Comparison of ENCODE assay signal across 19 cellular contexts in the genomic region with DNA sequence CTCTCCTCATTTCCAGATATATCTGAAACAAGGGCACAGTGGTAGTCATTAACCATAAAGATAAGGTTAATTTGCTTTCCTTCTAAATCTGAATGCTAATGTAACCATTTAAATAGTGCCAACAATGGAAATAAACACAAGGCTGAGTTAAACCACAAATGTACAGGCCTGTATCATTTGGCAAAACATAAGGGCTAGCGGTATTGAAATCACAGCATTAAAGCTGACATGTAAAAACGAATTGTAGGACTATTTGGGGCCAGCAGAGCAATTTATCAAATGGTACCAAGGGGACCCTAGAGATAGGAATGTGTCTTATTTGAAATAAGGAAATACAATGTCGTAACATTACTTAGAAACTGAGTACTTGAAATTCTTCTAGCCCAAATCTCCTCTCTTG.
A peak's percentile ranks its signal among the peaks of the same experiment; 100 is the strongest.
DNase-seq lines count a peak whose midpoint lies in the region; TF ChIP-seq lines count a peak whose summit lies in the region.
"Had no signal": no experiment of that assay in that cellular context is flagged by ENCODE, and none has a peak within 500 bp of the region (broad histone marks: within the 10 kb centered on the region; RNA-seq: fewer than 3 reads in every experiment).

No MANE protein-coding gene starts in this region.

- H2AFZ ChIP-seq in fibroblast of lung (ENCODE audit: low read length) = no peak overlapping the region
- H2AFZ ChIP-seq: GM23338 had no signal

- H3K27me3 ChIP-seq in fibroblast of lung (ENCODE audit: control insufficient read depth, insufficient read depth, low read length) = no peaks in the 10 kb centered on the region
- H3K27me3 ChIP-seq: BLaER1 had no signal

- peak overlapping the region; percentile 39 to 81 (median 70) for H3K27ac Mint-ChIP-seq in nephron
- H3K27ac Mint-ChIP-seq: B cell; CD4-positive, CD25-positive, alpha-beta regulatory T cell; CD8-positive, alpha-beta T cell; GM23338; H9; HFFc6 had no signal

- H3K4me1 ChIP-seq in HEK293 (ENCODE audit: control insufficient read depth, insufficient read depth, low read length) (peaks cover 6% of the 10 kb centered on the region; the same call in 1 of the 2 replicates), fibroblast of lung (ENCODE audit: control insufficient read depth, extremely low read depth, insufficient read depth, low read length) (no peaks in the 10 kb centered on the region)
- H3K4me1 ChIP-seq: BLaER1 had no signal

- no peak overlapping the region for H3K4me3 Mint-ChIP-seq in nephron
- H3K4me3 Mint-ChIP-seq: B cell; CD8-positive, alpha-beta T cell; GM23338; H9; HFFc6 had no signal

- POLR2A ChIA-PET in HEK293 (lab: Yijun Ruan, JAX) = no interaction called here

- no peak overlapping the region for H3K4me2 ChIP-seq in fibroblast of lung (ENCODE audit: extremely low read depth, insufficient read depth, low read length)
- H3K4me2 ChIP-seq: BLaER1, GM23338 had no signal

- peaks cover 20% of the 10 kb centered on the region for H3K4me1 Mint-ChIP-seq in nephron
- H3K4me1 Mint-ChIP-seq: B cell; CD4-positive, CD25-positive, alpha-beta regulatory T cell had no signal

- no peaks in the 10 kb centered on the region for H3K36me3 ChIP-seq in HEK293 (ENCODE audit: control insufficient read depth in 2 of 2, insufficient read depth in 1 of 2, low read length in 2 of 2)
- no peaks in the 10 kb centered on the region for H3K36me3 ChIP-seq in fibroblast of lung (ENCODE audit: control insufficient read depth, insufficient read depth, low read length)
- H3K36me3 ChIP-seq: BLaER1 had no signal

- H3K27ac ChIP-seq in HEK293 (ENCODE audit: extremely low read depth, low read depth, low read length) (peak overlapping the region; percentile 8; the same call in 1 of the 2 replicates), fibroblast of lung (ENCODE audit: insufficient read depth, low read length) (no peak overlapping the region)
- H3K27ac ChIP-seq: 22Rv1, BLaER1, C4-2B had no signal

- CTCF ChIA-PET in HEK293 (lab: Yijun Ruan, JAX) = interaction anchor here (0.5 kb wide), 1 partner anchor 172 kb away, joined by 3 read pairs; no protein-coding TSS in a partner anchor

- H3K36me3 Mint-ChIP-seq in nephron (ENCODE audit: low read depth) = no peaks in the 10 kb centered on the region
- H3K36me3 Mint-ChIP-seq: CD4-positive, CD25-positive, alpha-beta regulatory T cell; CD8-positive, alpha-beta T cell had no signal

- no peak overlapping the region for H3K4me3 ChIP-seq in HEK293 (ENCODE audit: low read depth, low read length)
- H3K4me3 ChIP-seq in fibroblast of lung (replicated peaks in 1 of 4; ENCODE audit: control extremely low read depth in 1 of 4, insufficient read depth in 1 of 4, low read depth in 3 of 4, low read length in 4 of 4) = no peak overlapping the region
- H3K4me3 ChIP-seq: BLaER1, GM23338 had no signal

- no peaks in the 10 kb centered on the region for H3K27me3 Mint-ChIP-seq in nephron (ENCODE audit: low read depth)
- H3K27me3 Mint-ChIP-seq: B cell; CD4-positive, CD25-positive, alpha-beta regulatory T cell had no signal

- no peak for TF ChIP-seq CTCF in HEK293 (tag by site-specific recombination; IDR thresholded peaks at IDR 0.05)
- no peak for TF ChIP-seq CTCF in fibroblast of lung (conservative IDR thresholded peaks at IDR 0.05 in 1 of 2, IDR thresholded peaks at IDR 0.05 in 1 of 2; ENCODE audit: low read depth in 1 of 2, low read length in 2 of 2)
- TF ChIP-seq CTCF in nephron (IDR thresholded peaks at IDR 0.05; ENCODE audit: unreplicated experiment in 3 of 3) = no peak

- no peaks in the 10 kb centered on the region for H3K79me2 ChIP-seq in fibroblast of lung (ENCODE audit: control insufficient read depth, insufficient read depth, low read length)

- H3K9me3 ChIP-seq in HEK293 (ENCODE audit: control insufficient read depth, insufficient read depth, low read depth, low read length) (no peaks in the 10 kb centered on the region), fibroblast of lung (ENCODE audit: control insufficient read depth, insufficient read depth, low read depth, low read length) (no peaks in the 10 kb centered on the region)

- no peak overlapping the region for H3K9ac ChIP-seq in fibroblast of lung (ENCODE audit: insufficient read depth, low read length)
- H3K9ac ChIP-seq: BLaER1 had no signal

- peak; percentile 12 to 76 for DNase-seq in fibroblast of lung (ENCODE audit: low read depth in 2 of 2)
- no peak for DNase-seq in NCI-H345 treated with DMSO at 0.1 percent for 48 hours (lab: John Stamatoyannopoulos, UW; ENCODE audit: unreplicated experiment)
- no peak for DNase-seq in stimulated activated CD4-positive, alpha-beta T cell treated with anti-CD3 and anti-CD28 coated beads, Interleukin-4, amount 100 ng/mL, for 24 hours
- no peak for DNase-seq in kidney glomerular epithelial cell (lab: John Stamatoyannopoulos, UW)
- DNase-seq: CD4-positive, CD25-positive, alpha-beta regulatory T cell; CD8-positive, alpha-beta T cell; DMS 273 treated with DMSO at 0.1 percent for 48 hours; DMS79; EL; GDM1; H9; HFFc6 had no signal

- H3K9me3 Mint-ChIP-seq in nephron = peaks cover 4% of the 10 kb centered on the region
- H3K9me3 Mint-ChIP-seq: CD8-positive, alpha-beta T cell; HFFc6 had no signal

- no peaks in the 10 kb centered on the region for H4K20me1 ChIP-seq in fibroblast of lung (ENCODE audit: control insufficient read depth, extremely low read depth, insufficient read depth, low read length)
- H4K20me1 ChIP-seq: BLaER1 had no signal

TF ChIP-seq in HEK293, 187 proteins besides CTCF, POLR2A, EP300 and RAD21:
- TF ChIP-seq ZEB2 (tag by site-specific recombination; IDR thresholded peaks at IDR 0.05) (no peak), REPIN1 (tag by site-specific recombination; IDR thresholded peaks at IDR 0.05; ENCODE audit: low read depth) (no peak), GLI2 (tag by site-specific recombination; IDR thresholded peaks at IDR 0.05; ENCODE audit: borderline replicate concordance, low read depth) (no peak), FEZF1 (tag by site-specific recombination; IDR thresholded peaks at IDR 0.05) (0 out of 2 replicates have a peak, but pooled peaks have one; percentile 7), ZSCAN23 (tag by site-specific recombination; IDR thresholded peaks at IDR 0.05) (no peak), ZNF600 (tag by site-specific recombination; IDR thresholded peaks at IDR 0.05) (no peak), PBX3 (CRISPR knock-in tag; IDR thresholded peaks at IDR 0.05) (no peak)

Comparison
In these comparisons a context has a peak if more than half of its experiments do, and no peak if none do; other contexts are left out.
1. DNase-seq: peak in fibroblast of lung (2 of 2); none in NCI-H345 treated with DMSO at 0.1 percent for 48 hours (single experiment), stimulated activated CD4-positive, alpha-beta T cell treated with anti-CD3 and anti-CD28 coated beads, Interleukin-4, amount 100 ng/mL, for 24 hours (single experiment) and kidney glomerular epithelial cell (single experiment).